32 cellular contexts compared by ENCODE assay signal in the genomic region with DNA sequence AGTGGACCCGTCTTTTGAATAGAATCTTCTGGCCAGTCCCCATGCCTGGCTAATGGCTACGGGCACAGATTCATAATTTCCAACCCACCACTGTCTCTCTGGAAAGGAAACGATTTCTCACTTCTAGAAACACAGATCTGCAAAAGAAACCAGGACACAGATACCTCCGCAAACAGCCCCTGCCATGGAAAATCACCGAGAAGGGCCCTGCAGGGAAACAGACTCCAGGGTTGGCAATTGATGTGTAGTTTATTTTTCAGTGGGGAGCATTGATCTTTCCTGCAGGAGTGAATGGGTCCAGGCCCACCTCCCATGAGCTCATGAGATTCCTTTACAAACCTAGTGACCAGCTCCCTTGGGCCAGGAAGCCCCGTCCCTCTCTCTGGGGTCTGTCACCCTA.
"Had no signal": no experiment of that assay in that cellular context is flagged by ENCODE, and none has a peak within 500 bp of the region (broad histone marks: within the 10 kb centered on the region; RNA-seq: fewer than 3 reads in every experiment).

No MANE protein-coding gene starts in this region.

- H3K9me3 Mint-ChIP-seq: activated CD4-positive, alpha-beta T cell treated with anti-CD3 and anti-CD28 coated beads, Interleukin-2, amount 10 ng/mL, durations not matched to agents 7 days and 5 days; activated naive CD4-positive, alpha-beta T cell treated with anti-CD3 and anti-CD28 coated beads, Interleukin-2, amount 50 U/mL, for 24 hours; activated naive CD8-positive, alpha-beta T cell treated with anti-CD3 and anti-CD28 coated beads, Interleukin-2, amount 10 ng/mL, durations not matched to agents 7 days and 5 days; activated T-cell treated with anti-CD3 and anti-CD28 coated beads, Interleukin-2, amount 50 U/mL, for 24 hours; activated T-helper 2 cell treated with anti-CD3 and anti-CD28 coated beads, Interferon-gamma antibody, Interleukin-2, Interleukin-4, amounts not matched to agents 10 μg/mL and 5 μg/mL and 100 μg/mL, durations not matched to agents 14 hours and 24 hours and 36 hours; T-helper 1 cell treated with Interleukin-12 subunit alpha and Interleukin-12 subunit beta and Interleukin-4 antibody, amounts not matched to agents 30 μg/mL and 1 μg/mL, for 36 hours; T-helper 2 cell treated with Interferon-gamma antibody and Interleukin-4, amounts not matched to agents 5 μg/mL and 100 μg/mL, for 36 hours; WTC11 had no signal

- ATAC-seq: activated CD4-positive, alpha-beta T cell treated with anti-CD3 and anti-CD28 coated beads for 36 hours; activated CD4-positive, CD25-positive, alpha-beta regulatory T cell treated with anti-CD3 and anti-CD28 coated beads, Interleukin-2, amount 50 U/mL, for 24 hours; activated CD8-positive, alpha-beta T cell treated with anti-CD3 and anti-CD28 coated beads, Interleukin-2, amount 10 ng/mL, durations not matched to agents 7 days and 5 days; Panc1; WTC11 had no signal

- H3K36me3 Mint-ChIP-seq: activated naive CD4-positive, alpha-beta T cell treated with anti-CD3 and anti-CD28 coated beads, Interleukin-2, amount 50 U/mL, for 24 hours; activated naive CD8-positive, alpha-beta T cell treated with anti-CD3 and anti-CD28 coated beads, Interleukin-2, amount 10 ng/mL, durations not matched to agents 7 days and 5 days; WTC11 had no signal

- DNase-seq: activated CD4-positive, alpha-beta T cell treated with anti-CD3 and anti-CD28 coated beads for 36 hours; activated CD4-positive, alpha-beta T cell treated with anti-CD3 and anti-CD28 coated beads, Interleukin-2, amount 10 ng/mL, durations not matched to agents 7 days and 5 days; activated CD4-positive, alpha-beta T cell treated with anti-CD3 and anti-CD28 coated beads, Interleukin-2, amount 50 U/mL, for 48 hours; activated CD8-positive, alpha-beta T cell treated with anti-CD3 and anti-CD28 coated beads, Interleukin-2, amount 10 ng/mL, durations not matched to agents 7 days and 5 days; activated gamma-delta T cell; activated naive CD4-positive, alpha-beta T cell treated with Interleukin-2 at 50 U/mL for 16 hours; activated naive CD8-positive, alpha-beta T cell treated with anti-CD3 and anti-CD28 coated beads, Interleukin-2, amount 10 ng/mL, durations not matched to agents 7 days and 5 days; activated T-cell treated with anti-CD3 and anti-CD28 coated beads, Interleukin-2, amount 50 U/mL, for 24 hours; amygdala; Kasumi-1; KG1; MG63; NCI-H1048; NCI-H1105 treated with DMSO at 0.1 percent for 48 hours; NCI-H1436 treated with DMSO at 0.1 percent for 48 hours; NCI-H187; NCI-H2081; NCI-H2171 treated with DMSO at 0.1 percent for 48 hours; NCI-H226; NCI-H524 treated with DMSO at 0.1 percent for 48 hours; SHP77; SJCRH30 had no signal

- H3K27ac Mint-ChIP-seq: activated CD4-positive, alpha-beta T cell treated with anti-CD3 and anti-CD28 coated beads for 36 hours; activated CD4-positive, alpha-beta T cell treated with anti-CD3 and anti-CD28 coated beads, Interleukin-2, amount 10 ng/mL, durations not matched to agents 7 days and 5 days; activated CD8-positive, alpha-beta T cell treated with anti-CD3 and anti-CD28 coated beads, Interleukin-2, amount 10 ng/mL, durations not matched to agents 7 days and 5 days; activated naive CD4-positive, alpha-beta T cell treated with anti-CD3 and anti-CD28 coated beads, Interleukin-2, amount 50 U/mL, for 24 hours; activated naive CD8-positive, alpha-beta T cell treated with anti-CD3 and anti-CD28 coated beads, Interleukin-2, amount 10 ng/mL, durations not matched to agents 7 days and 5 days; activated T-cell treated with anti-CD3 and anti-CD28 coated beads, Interleukin-2, amount 50 U/mL, for 24 hours; activated T-helper 2 cell treated with anti-CD3 and anti-CD28 coated beads, Interferon-gamma antibody, Interleukin-2, Interleukin-4, amounts not matched to agents 10 μg/mL and 5 μg/mL and 100 μg/mL, durations not matched to agents 14 hours and 24 hours and 36 hours; T-helper 1 cell treated with Interleukin-12 subunit alpha and Interleukin-12 subunit beta and Interleukin-4 antibody, amounts not matched to agents 30 μg/mL and 1 μg/mL, for 36 hours; T-helper 2 cell treated with Interferon-gamma antibody and Interleukin-4, amounts not matched to agents 5 μg/mL and 100 μg/mL, for 36 hours; WTC11 had no signal

- H3K4me3 Mint-ChIP-seq: activated CD4-positive, alpha-beta T cell treated with anti-CD3 and anti-CD28 coated beads for 36 hours; activated CD4-positive, alpha-beta T cell treated with anti-CD3 and anti-CD28 coated beads, Interleukin-2, amount 10 ng/mL, durations not matched to agents 7 days and 5 days; activated CD8-positive, alpha-beta T cell treated with anti-CD3 and anti-CD28 coated beads, Interleukin-2, amount 10 ng/mL, durations not matched to agents 7 days and 5 days; activated naive CD4-positive, alpha-beta T cell treated with anti-CD3 and anti-CD28 coated beads, Interleukin-2, amount 50 U/mL, for 24 hours; activated naive CD8-positive, alpha-beta T cell treated with anti-CD3 and anti-CD28 coated beads, Interleukin-2, amount 10 ng/mL, durations not matched to agents 7 days and 5 days; activated T-cell treated with anti-CD3 and anti-CD28 coated beads, Interleukin-2, amount 50 U/mL, for 24 hours; T-helper 1 cell treated with Interleukin-12 subunit alpha and Interleukin-12 subunit beta and Interleukin-4 antibody, amounts not matched to agents 30 μg/mL and 1 μg/mL, for 36 hours; T-helper 2 cell treated with Interferon-gamma antibody and Interleukin-4, amounts not matched to agents 5 μg/mL and 100 μg/mL, for 36 hours; WTC11 had no signal

- H3K4me1 ChIP-seq: ascending aorta, breast epithelium, SJCRH30 had no signal

- H3K27me3 ChIP-seq: ascending aorta had no signal

- H3K27ac ChIP-seq: ascending aorta, breast epithelium, SJCRH30, SK-N-MC had no signal

- H3K4me3 ChIP-seq: ascending aorta, breast epithelium, MG63, SJCRH30, SK-N-MC had no signal

- H3K9me3 ChIP-seq: ascending aorta, breast epithelium, MG63, SJCRH30 had no signal

- H3K4me1 Mint-ChIP-seq: activated CD4-positive, alpha-beta T cell treated with anti-CD3 and anti-CD28 coated beads for 36 hours; activated CD4-positive, alpha-beta T cell treated with anti-CD3 and anti-CD28 coated beads, Interleukin-2, amount 10 ng/mL, durations not matched to agents 7 days and 5 days; activated naive CD4-positive, alpha-beta T cell treated with anti-CD3 and anti-CD28 coated beads, Interleukin-2, amount 50 U/mL, for 24 hours; activated naive CD8-positive, alpha-beta T cell treated with anti-CD3 and anti-CD28 coated beads, Interleukin-2, amount 10 ng/mL, durations not matched to agents 7 days and 5 days had no signal

- H3K36me3 ChIP-seq: ascending aorta, breast epithelium, MG63, SJCRH30 had no signal
